In the genomic region with DNA sequence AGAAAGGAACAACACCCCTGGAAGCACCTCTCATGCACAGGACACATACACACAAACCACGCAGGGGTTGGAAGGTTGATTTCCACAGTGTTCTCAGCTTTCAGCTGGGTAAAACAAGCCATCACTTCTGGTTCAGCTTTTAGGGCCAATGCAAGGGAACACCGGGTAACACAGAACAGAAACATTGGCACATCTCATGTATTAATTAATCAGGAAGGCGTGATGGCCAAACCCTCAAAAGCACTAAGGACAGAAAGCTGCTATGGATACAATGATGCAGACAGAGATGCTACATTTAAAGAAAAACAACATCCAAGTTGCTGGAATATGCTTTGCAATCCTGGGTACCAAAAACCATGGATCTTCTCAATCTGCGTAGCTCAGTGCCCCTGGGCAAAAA, we compare ENCODE assay signal across 8 cellular contexts.
A peak's percentile ranks its signal among the peaks of the same experiment; 100 is the strongest.
DNase-seq lines count a peak whose midpoint lies in the region; ATAC-seq and TF ChIP-seq lines count a peak whose summit lies in the region.
"Had no signal": no experiment of that assay in that cellular context is flagged by ENCODE, and none has a peak within 500 bp of the region (broad histone marks: within the 10 kb centered on the region; RNA-seq: fewer than 3 reads in every experiment).

No MANE protein-coding gene starts in this region.

- H3K36me3 ChIP-seq in HUES6 (ENCODE audit: control insufficient read depth, insufficient read depth, low read length), result no peaks in the 10 kb centered on the region
- H3K36me3 ChIP-seq in mesenchymal stem cell (ENCODE audit: control insufficient read depth in 1 of 2, insufficient read depth in 2 of 2, low read depth in 1 of 2, low read length in 2 of 2), result peaks cover 6 to 19% of the 10 kb centered on the region in 2 experiments

- H2BK15ac ChIP-seq in mesenchymal stem cell (ENCODE audit: low read depth, poor library complexity, severe bottlenecking), result no peak overlapping the region

- H3K9me3 ChIP-seq in HUES6 (ENCODE audit: control insufficient read depth, insufficient read depth, low read depth, low read length), result no peaks in the 10 kb centered on the region
- no peaks in the 10 kb centered on the region for H3K9me3 ChIP-seq in mesenchymal stem cell (ENCODE audit: control insufficient read depth, low read length)

- H3K27me3 Mint-ChIP-seq in chondrocyte (ENCODE audit: low read depth), result no peaks in the 10 kb centered on the region

- H3K18ac ChIP-seq in mesenchymal stem cell (ENCODE audit: low read depth in 1 of 2, low read length in 2 of 2), result peak overlapping the region; percentile 68 to 80

- DNase-seq in chondrocyte (ENCODE audit: low spot score), result no peak
- no peak for DNase-seq in mesenchymal stem cell
- no peak for DNase-seq in GM19238 (ENCODE audit: insufficient read length, low spot score)
- DNase-seq: NCI-H524 had no signal

- H3K79me1 ChIP-seq in mesenchymal stem cell (replicated peaks; ENCODE audit: low read length, poor library complexity, severe bottlenecking), result no peaks in the 10 kb centered on the region

- no peak overlapping the region for H3K27ac Mint-ChIP-seq in chondrocyte (ENCODE audit: unreplicated experiment)

- no peak overlapping the region for H3K23ac ChIP-seq in mesenchymal stem cell (ENCODE audit: low read length in 2 of 2)

- no peak overlapping the region for H4K91ac ChIP-seq in mesenchymal stem cell (ENCODE audit: low read length)

- H4K8ac ChIP-seq in mesenchymal stem cell (ENCODE audit: low read length), result no peak overlapping the region

- H3K4me1 Mint-ChIP-seq in chondrocyte (ENCODE audit: low read depth), result peaks cover 35% of the 10 kb centered on the region

- peaks cover 4% of the 10 kb centered on the region for H3K36me3 Mint-ChIP-seq in chondrocyte (ENCODE audit: low read depth)

- no peak for ATAC-seq in GM21786 (IDR thresholded peaks at IDR 0.05; ENCODE audit: unreplicated experiment)
- no peak for ATAC-seq in GM21825 (IDR thresholded peaks at IDR 0.05; ENCODE audit: unreplicated experiment)

- peak overlapping the region; percentile 31 for H2AK5ac ChIP-seq in mesenchymal stem cell (ENCODE audit: low read length, severe bottlenecking)

- H3K9ac ChIP-seq in HUES6 (ENCODE audit: low read length), result peak overlapping the region; percentile 62
- H3K9ac ChIP-seq in mesenchymal stem cell (ENCODE audit: low read length), result peak overlapping the region; percentile 89

- H3K4me1 ChIP-seq in HUES6 (ENCODE audit: control insufficient read depth, insufficient read depth, low read length) (peaks cover 47% of the 10 kb centered on the region), mesenchymal stem cell (ENCODE audit: control insufficient read depth, insufficient read depth, low read depth, low read length) (peaks cover 9% of the 10 kb centered on the region)

- TF ChIP-seq CTCF in chondrocyte (IDR thresholded peaks at IDR 0.05), result no peak

- peak overlapping the region; percentile 85 for H3K4me3 Mint-ChIP-seq in chondrocyte (ENCODE audit: unreplicated experiment)

- 56% methylated on average over 3 of the region's 4 CpGs for WGBS in mesenchymal stem cell

- peak overlapping the region; percentile 64 for H3K4me3 ChIP-seq in HUES6 (ENCODE audit: low read depth, low read length)
- H3K4me3 ChIP-seq in mesenchymal stem cell (ENCODE audit: insufficient read depth in 1 of 2, low read depth in 1 of 2, low read length in 2 of 2), result peak overlapping the region in 1 of 2 experiments; percentile 82

- H2BK12ac ChIP-seq in mesenchymal stem cell (ENCODE audit: low read length in 2 of 2), result peak overlapping the region in 1 of 2 experiments; percentile 82

- no peak overlapping the region for H2BK5ac ChIP-seq in mesenchymal stem cell (ENCODE audit: low read depth, low read length, poor library complexity, severe bottlenecking)

- H3K9me3 Mint-ChIP-seq in chondrocyte (ENCODE audit: low read depth), result no peaks in the 10 kb centered on the region

- no peak overlapping the region for H2AFZ ChIP-seq in mesenchymal stem cell (ENCODE audit: low read depth, low read length)

- peak overlapping the region; percentile 12; the same call in 1 of the 2 replicates for H3K27ac ChIP-seq in HUES6 (ENCODE audit: low read depth, low read length)
- H3K27ac ChIP-seq in mesenchymal stem cell (ENCODE audit: low read length, poor library complexity, severe bottlenecking), result peak overlapping the region; percentile 66
- peak overlapping the region; percentile 92 for H3K27ac ChIP-seq in temporal lobe (ENCODE audit: low read depth, low read length)

- no peak overlapping the region for H3K4ac ChIP-seq in mesenchymal stem cell (ENCODE audit: low read depth in 1 of 2, low read length in 2 of 2)

- H3K27me3 ChIP-seq in HUES6 (ENCODE audit: control insufficient read depth, insufficient read depth, low read length), result no peaks in the 10 kb centered on the region
- H3K27me3 ChIP-seq in mesenchymal stem cell (ENCODE audit: control insufficient read depth in 1 of 2, insufficient read depth in 1 of 2, low read length in 2 of 2), result no peaks in the 10 kb centered on the region

- H3K4me2 ChIP-seq in mesenchymal stem cell (ENCODE audit: low read length, poor library complexity, severe bottlenecking), result peak overlapping the region; percentile 63

- H3K14ac ChIP-seq in mesenchymal stem cell (ENCODE audit: low read length in 2 of 2), result no peak overlapping the region

- H2BK120ac ChIP-seq in mesenchymal stem cell (ENCODE audit: low read depth, low read length), result no peak overlapping the region

Comparison
In these comparisons a context has a peak if more than half of its experiments do, and no peak if none do; other contexts are left out.
1. H3K27ac ChIP-seq: peak in every context shown above with its lines; median percentile 92 in temporal lobe; 66 in mesenchymal stem cell; 12 in HUES6.